Comparison of ENCODE assay signal across 17 cellular contexts in the genomic region with DNA sequence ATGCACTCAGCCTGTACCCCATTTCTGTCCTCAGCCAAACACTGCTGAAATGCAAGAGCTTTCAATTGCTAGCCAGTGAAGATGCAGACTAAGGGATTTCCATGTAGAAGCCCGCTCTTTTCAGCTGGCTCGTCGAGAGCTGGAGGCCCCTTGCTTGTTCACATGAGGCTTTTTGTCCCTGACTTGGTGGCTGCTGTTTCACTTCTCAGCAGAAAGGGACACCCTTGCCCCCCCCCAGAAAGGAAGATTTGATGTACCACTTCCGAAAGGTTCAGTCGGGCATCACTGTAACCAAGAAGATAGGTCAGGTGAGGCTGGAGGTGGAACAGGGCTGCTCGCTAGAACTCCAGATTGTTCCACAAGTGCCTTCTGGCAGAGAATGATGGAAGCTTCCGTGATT.
"Had no signal": no experiment of that assay in that cellular context is flagged by ENCODE, and none has a peak within 500 bp of the region (broad histone marks: within the 10 kb centered on the region; RNA-seq: fewer than 3 reads in every experiment).

No MANE protein-coding gene starts in this region.

- H3K27ac Mint-ChIP-seq: activated CD8-positive, alpha-beta T cell treated with anti-CD3 and anti-CD28 coated beads, Interleukin-2, amount 10 ng/mL, durations not matched to agents 7 days and 5 days had no signal

- H3K27me3 ChIP-seq: breast epithelium, esophagus squamous epithelium, heart right ventricle, pancreas, tibial nerve had no signal

- DNase-seq: activated CD4-positive, alpha-beta T cell treated with anti-CD3 and anti-CD28 coated beads for 4 hours; activated CD8-positive, alpha-beta T cell treated with anti-CD3 and anti-CD28 coated beads, Interleukin-2, amount 10 ng/mL, durations not matched to agents 7 days and 5 days; activated effector memory CD4-positive, alpha-beta T cell treated with anti-CD3 and anti-CD28 coated beads, Interleukin-2, amount 50 U/mL, for 16 hours; amniotic stem cell; esophagus squamous epithelium; heart right ventricle; islet precursor cell; pancreas; retina; T-cell; T1000 had no signal

- FAIRE-seq: pancreas had no signal

- H3K27ac ChIP-seq: breast epithelium, heart right ventricle, pancreas, tibial nerve, VCaP had no signal

- H3K9me3 ChIP-seq: breast epithelium, esophagus squamous epithelium, heart right ventricle, pancreas, tibial nerve had no signal

- ATAC-seq: activated CD8-positive, alpha-beta T cell treated with anti-CD3 and anti-CD28 coated beads, Interleukin-2, amount 10 ng/mL, durations not matched to agents 7 days and 5 days; activated naive CD4-positive, alpha-beta T cell treated with anti-CD3 and anti-CD28 coated beads, Interleukin-2, amount 50 U/mL, for 72 hours; heart right ventricle; left lobe of liver; pancreas; T-cell had no signal

- H3K4me3 Mint-ChIP-seq: activated CD8-positive, alpha-beta T cell treated with anti-CD3 and anti-CD28 coated beads, Interleukin-2, amount 10 ng/mL, durations not matched to agents 7 days and 5 days; neural crest cell; T-cell had no signal

- H3K4me3 ChIP-seq: breast epithelium, esophagus squamous epithelium, heart right ventricle, pancreas, tibial nerve had no signal

- H3K9me3 Mint-ChIP-seq: activated naive CD4-positive, alpha-beta T cell treated with anti-CD3 and anti-CD28 coated beads, Interleukin-2, amount 50 U/mL, for 72 hours; neural crest cell; T-cell had no signal

- H3K27me3 Mint-ChIP-seq: T-cell had no signal

- H3K36me3 ChIP-seq: breast epithelium, esophagus squamous epithelium, heart right ventricle, pancreas, tibial nerve had no signal
